31 cellular contexts compared by ENCODE assay signal in the genomic region with DNA sequence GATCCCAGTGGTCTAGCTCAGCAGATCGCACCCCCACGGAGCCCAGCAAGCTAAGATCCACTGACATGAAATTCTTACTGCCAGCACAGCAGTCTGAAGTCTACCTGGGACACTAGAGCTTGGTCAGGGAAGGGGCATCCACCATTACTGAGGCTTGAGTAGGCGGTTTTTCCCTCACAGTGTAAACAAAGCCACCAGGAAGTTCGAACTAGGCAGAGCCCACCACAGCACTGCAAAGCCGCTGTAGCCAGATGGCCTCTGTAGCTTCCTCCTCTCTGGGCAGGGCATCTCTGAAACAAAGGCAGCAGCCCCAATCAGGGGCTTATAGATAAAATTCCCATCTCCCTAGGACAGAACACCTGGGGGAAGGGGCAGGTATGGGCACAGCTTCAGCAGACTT.
"Had no signal": no experiment of that assay in that cellular context is flagged by ENCODE, and none has a peak within 500 bp of the region (broad histone marks: within the 10 kb centered on the region; RNA-seq: fewer than 3 reads in every experiment).

No MANE protein-coding gene starts in this region.

- H3K9me3 Mint-ChIP-seq: stimulated activated naive CD8-positive, alpha-beta T cell treated with anti-CD3 and anti-CD28 coated beads, Interleukin-15, amount 100 ng/mL, for 72 hours had no signal

- H3K4me3 Mint-ChIP-seq: naive thymus-derived CD8-positive, alpha-beta T cell; nephron progenitor cell; stimulated activated naive CD8-positive, alpha-beta T cell treated with anti-CD3 and anti-CD28 coated beads, Interleukin-15, amount 100 ng/mL, for 72 hours had no signal

- H3K4me1 ChIP-seq: left lung, pancreas had no signal

- H3K27me3 Mint-ChIP-seq: progenitor cell of endocrine pancreas had no signal

- H3K27me3 ChIP-seq: esophagus squamous epithelium, heart right ventricle, left lung, pancreas, suprapubic skin, transverse colon had no signal

- H3K27ac ChIP-seq: coronary artery, heart right ventricle, left lung, pancreas, suprapubic skin, transverse colon had no signal

- H3K9me3 ChIP-seq: pancreas, suprapubic skin, transverse colon had no signal

- H3K27ac Mint-ChIP-seq: naive thymus-derived CD8-positive, alpha-beta T cell; nephron progenitor cell; progenitor cell of endocrine pancreas; stimulated activated naive CD8-positive, alpha-beta T cell treated with anti-CD3 and anti-CD28 coated beads, Interleukin-15, amount 100 ng/mL, for 72 hours had no signal

- H3K36me3 ChIP-seq: esophagus squamous epithelium, heart right ventricle, left lung, pancreas, suprapubic skin, transverse colon had no signal

- FAIRE-seq: endometrium, islet of Langerhans, pancreas, urothelium cell line had no signal

- H3K4me3 ChIP-seq: coronary artery, esophagus squamous epithelium, heart right ventricle, left lung, pancreas, smooth muscle cell, suprapubic skin, transverse colon had no signal

- ATAC-seq: heart right ventricle; left cardiac atrium; left lung; naive thymus-derived CD8-positive, alpha-beta T cell; pancreas; sciatic nerve; stimulated activated naive CD8-positive, alpha-beta T cell treated with anti-CD3 and anti-CD28 coated beads, Interleukin-15, amount 100 ng/mL, for 72 hours had no signal

- H3K4me2 ChIP-seq: smooth muscle cell had no signal

- H3K4me1 Mint-ChIP-seq: naive thymus-derived CD8-positive, alpha-beta T cell; nephron progenitor cell; stimulated activated naive CD8-positive, alpha-beta T cell treated with anti-CD3 and anti-CD28 coated beads, Interleukin-15, amount 100 ng/mL, for 72 hours had no signal

- DNase-seq: dermis blood vessel endothelial cell; effector memory CD4-positive, alpha-beta T cell; erythroblast; esophagus squamous epithelium; foreskin melanocyte; glutamatergic neuron; heart right ventricle; hippocampal formation; left cardiac atrium; mesenchymal stem cell; midbrain; naive thymus-derived CD8-positive, alpha-beta T cell; nephron progenitor cell; occipital lobe; stimulated activated CD4-positive, alpha-beta T cell treated with anti-CD3 and anti-CD28 coated beads, Interleukin-12 subunit alpha, Interleukin-12 subunit beta, amount 100 ng/mL, for 4 hours; stimulated activated CD4-positive, alpha-beta T cell treated with anti-CD3 and anti-CD28 coated beads, Interleukin-1b, Interleukin-23, amount 100 ng/mL, for 48 hours; stimulated activated CD4-positive, alpha-beta T cell treated with anti-CD3 and anti-CD28 coated beads, Interleukin-4, amount 100 ng/mL, for 1 hour; stimulated activated CD8-positive, alpha-beta memory T cell treated with anti-CD3 and anti-CD28 coated beads, Interleukin-4, amount 100 ng/mL, for 48 hours; stimulated activated naive CD4-positive, alpha-beta T cell; stimulated activated naive CD8-positive, alpha-beta T cell treated with anti-CD3 and anti-CD28 coated beads, Interleukin-15, amount 100 ng/mL, for 72 hours; transverse colon had no signal
